8 cellular contexts compared by ENCODE assay signal in genomic region chr6:117906905-117907599, GRCh38. TPM values are rescaled to one million over a fixed set of nuclear protein-coding genes. Genes with fewer than 3 reads are reported as not detected.
DNase-seq lines count a peak whose midpoint lies in the region; ATAC-seq and TF ChIP-seq lines count a peak whose summit lies in the region.

SLC35F1 (plus strand) TSS chr6:117907264.

- DNase-seq in NOMO-1 (lab: John Stamatoyannopoulos, UW; ENCODE audit: unreplicated experiment in 2 of 2) (peak; percentile 10 to 11), NOMO-1 treated with DMSO at 0.1 percent for 48 hours (lab: John Stamatoyannopoulos, UW; ENCODE audit: unreplicated experiment) (no peak), NCI-H128 (lab: John Stamatoyannopoulos, UW; ENCODE audit: unreplicated experiment) (peak; percentile 46), neuronal stem cell (ENCODE audit: low spot score) (peak; percentile 74), DMS153 (lab: John Stamatoyannopoulos, UW) (no peak)
- DNase-seq in activated T-cell treated with anti-CD3 and anti-CD28 coated beads, Interleukin-2, amount 50 U/mL, for 24 hours, result peak; percentile 54

- H3K9me3 Mint-ChIP-seq in activated T-cell treated with anti-CD3 and anti-CD28 coated beads, Interleukin-2, amount 50 U/mL, for 24 hours, result no peaks in the 10 kb centered on the region

- peak within 1 kb of the TSS; percentile 97 for H3K9ac ChIP-seq in neuronal stem cell (ENCODE audit: low read depth, low read length, poor library complexity)

- ATAC-seq in HG02571 (IDR thresholded peaks at IDR 0.05; ENCODE audit: unreplicated experiment) (peak; percentile 64), gastroesophageal sphincter (peak; percentile 35)

- peak within 1 kb of the TSS; percentile 43 for H3K23ac ChIP-seq in neuronal stem cell (ENCODE audit: low read depth, low read length, poor library complexity)

- H2BK12ac ChIP-seq in neuronal stem cell (ENCODE audit: low read length), result peak within 1 kb of the TSS; percentile 41

- no peak within 1 kb of the TSS for H2BK120ac ChIP-seq in neuronal stem cell (ENCODE audit: low read depth, low read length)

- H3K27ac Mint-ChIP-seq in activated T-cell treated with anti-CD3 and anti-CD28 coated beads, Interleukin-2, amount 50 U/mL, for 24 hours, result no peak within 1 kb of the TSS

- peak within 1 kb of the TSS; percentile 97 for H2AFZ ChIP-seq in neuronal stem cell (ENCODE audit: low read length)

- peak within 1 kb of the TSS; percentile 39 to 71 for H3K4me3 ChIP-seq in gastroesophageal sphincter
- peak within 1 kb of the TSS; percentile 91 to 99 for H3K4me3 ChIP-seq in neuronal stem cell (ENCODE audit: low read length in 2 of 2)

- H3K4ac ChIP-seq in neuronal stem cell (ENCODE audit: low read length), result peak within 1 kb of the TSS; percentile 84

- WGBS in gastroesophageal sphincter (ENCODE audit: low coverage in 1 of 2), 2 donors, result 0% methylated on average over 7 to 19 of the region's 88 CpGs
- no CpG with 5 or more reads among the region's 88 CpGs for WGBS in neuronal stem cell (ENCODE audit: extremely low coverage in 2 of 2, insufficient read length in 2 of 2, insufficient replicate concordance in 1 of 2), 2 donors

- H3K4me1 ChIP-seq in gastroesophageal sphincter (peaks cover 0 to 25% (median 10%) of the 10 kb centered on the region in 3 donors), neuronal stem cell (ENCODE audit: control insufficient read depth in 2 of 2, insufficient read depth in 1 of 2, low read depth in 1 of 2, low read length in 2 of 2) (peaks cover 0 to 4% of the 10 kb centered on the region in 2 donors)

- peak within 1 kb of the TSS; percentile 93 for H3K4me2 ChIP-seq in neuronal stem cell (ENCODE audit: insufficient read depth, low read length, poor library complexity, severe bottlenecking)

- peak within 1 kb of the TSS; percentile 81 for H2BK15ac ChIP-seq in neuronal stem cell (ENCODE audit: low read length)

- TF ChIP-seq CTCF in gastroesophageal sphincter (IDR thresholded peaks at IDR 0.05), result peak in 1 of 4 experiments; percentile 51

- no peaks in the 10 kb centered on the region for H3K79me1 ChIP-seq in neuronal stem cell (ENCODE audit: low read depth, low read length)

- peaks cover 73% of the 10 kb centered on the region for H3K27me3 Mint-ChIP-seq in activated T-cell treated with anti-CD3 and anti-CD28 coated beads, Interleukin-2, amount 50 U/mL, for 24 hours

- TF ChIP-seq EP300 in gastroesophageal sphincter (IDR thresholded peaks at IDR 0.05), result no peak

- H2AK5ac ChIP-seq in neuronal stem cell (ENCODE audit: low read depth, low read length), result peak within 1 kb of the TSS; percentile 46

- H3K9me3 ChIP-seq in gastroesophageal sphincter, result no peaks in the 10 kb centered on the region
- H3K9me3 ChIP-seq in neuronal stem cell (replicated peaks in 1 of 2; ENCODE audit: control insufficient read depth in 2 of 2, insufficient read depth in 1 of 2, low read depth in 1 of 2, low read length in 2 of 2), result no peaks in the 10 kb centered on the region

- H3K27ac ChIP-seq in gastroesophageal sphincter (peak within 1 kb of the TSS in 3 of 4 donors; percentile 51 to 74 (median 62)), neuronal stem cell (replicated peaks; ENCODE audit: low read length) (peak within 1 kb of the TSS; percentile 67)

- peak within 1 kb of the TSS; percentile 97 for H3K18ac ChIP-seq in neuronal stem cell (ENCODE audit: low read length)

- peak within 1 kb of the TSS; percentile 53 for H2BK5ac ChIP-seq in neuronal stem cell (ENCODE audit: low read length)

- H4K8ac ChIP-seq in neuronal stem cell (ENCODE audit: low read depth, low read length), result no peak within 1 kb of the TSS

- H3K27me3 ChIP-seq in gastroesophageal sphincter (peaks cover 67% of the 10 kb centered on the region), neuronal stem cell (ENCODE audit: control insufficient read depth in 3 of 3, insufficient read depth in 3 of 3, low read depth in 1 of 3, low read length in 3 of 3) (peaks cover 0 to 3% (median 0%) of the 10 kb centered on the region in 3 experiments)

- H3K36me3 ChIP-seq in gastroesophageal sphincter (no peaks in the 10 kb centered on the region), neuronal stem cell (replicated peaks in 1 of 2; ENCODE audit: control insufficient read depth in 2 of 2, insufficient read depth in 2 of 2, low read length in 2 of 2) (no peaks in the 10 kb centered on the region)

- no peak for TF ChIP-seq POLR2A in gastroesophageal sphincter (IDR thresholded peaks at IDR 0.05)

- H4K91ac ChIP-seq in neuronal stem cell (ENCODE audit: low read depth, low read length, poor library complexity), result no peak within 1 kb of the TSS

- no peaks in the 10 kb centered on the region for H3K36me3 Mint-ChIP-seq in activated T-cell treated with anti-CD3 and anti-CD28 coated beads, Interleukin-2, amount 50 U/mL, for 24 hours (ENCODE audit: low read depth)

- peak within 1 kb of the TSS; percentile 71 for H3K14ac ChIP-seq in neuronal stem cell (ENCODE audit: low read length)

- H3K4me1 Mint-ChIP-seq in activated T-cell treated with anti-CD3 and anti-CD28 coated beads, Interleukin-2, amount 50 U/mL, for 24 hours (ENCODE audit: low read depth), result peaks cover 4% of the 10 kb centered on the region

- peak within 1 kb of the TSS; percentile 63 for H3K4me3 Mint-ChIP-seq in activated T-cell treated with anti-CD3 and anti-CD28 coated beads, Interleukin-2, amount 50 U/mL, for 24 hours

RNA-seq across cellular contexts. Expression of gene SLC35F1, which starts in this region (rescaled TPM):
- 1 to 10 TPM; 4.3 to 7.4 (median 5.9) TPM for total RNA-seq in gastroesophageal sphincter
- 13.4 TPM for polyA plus RNA-seq in neuronal stem cell (2013, experiment 1 of 2)
- 14.2 TPM for polyA plus RNA-seq in neuronal stem cell (2013, experiment 2 of 2)

Comparison
In these comparisons a context has a peak if more than half of its experiments do, and no peak if none do; other contexts are left out.
1. DNase-seq: peak in NOMO-1 (2 of 2), NCI-H128 (single experiment), activated T-cell treated with anti-CD3 and anti-CD28 coated beads, Interleukin-2, amount 50 U/mL, for 24 hours (single experiment) and neuronal stem cell (single experiment); none in NOMO-1 treated with DMSO at 0.1 percent for 48 hours (single experiment) and DMS153 (single experiment).